8 cellular contexts compared by ENCODE assay signal in the genomic region with DNA sequence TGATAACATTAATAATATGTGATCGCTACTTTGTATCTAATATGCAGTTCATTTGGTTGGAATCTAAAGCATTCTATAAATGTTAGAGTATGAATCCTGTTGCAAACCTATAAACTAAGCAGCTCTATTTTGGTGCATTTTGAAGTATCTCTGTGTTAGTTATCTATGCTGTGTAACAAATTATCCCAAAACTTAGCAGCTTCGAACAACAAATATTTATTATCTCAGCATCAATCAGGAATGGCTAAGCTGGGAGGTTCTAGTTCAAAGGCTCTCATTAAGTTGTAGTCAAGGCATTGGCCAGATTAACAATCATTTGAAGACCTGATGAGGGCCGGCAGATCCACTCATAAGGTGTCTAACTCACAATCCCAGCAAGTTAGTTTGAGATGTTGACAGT.
"Had no signal": no experiment of that assay in that cellular context is flagged by ENCODE, and none has a peak within 500 bp of the region (broad histone marks: within the 10 kb centered on the region; RNA-seq: fewer than 3 reads in every experiment).

No MANE protein-coding gene starts in this region.

- H3K4me3 ChIP-seq: GM12878 had no signal

- FAIRE-seq: G401.6, GM12878, GM12891, GM12892, GM18507, GM19239 had no signal

- DNase-seq: GDM1, GF-D8 had no signal

- ATAC-seq: GM12878 had no signal
